26 cellular contexts compared by ENCODE assay signal in genomic region chr7:100565133-100565571, GRCh38. TPM values are rescaled to one million over a fixed set of nuclear protein-coding genes. Genes with fewer than 3 reads are reported as not detected.
DNase-seq lines count a peak whose midpoint lies in the region; ATAC-seq, FAIRE-seq and TF ChIP-seq lines count a peak whose summit lies in the region.
"Had no signal": no experiment of that assay in that cellular context is flagged by ENCODE, and none has a peak within 500 bp of the region (broad histone marks: within the 10 kb centered on the region; RNA-seq: fewer than 3 reads in every experiment).

No MANE protein-coding gene starts in this region.

- CTCF ChIA-PET in HEK293 (lab: Yijun Ruan, JAX) (interaction anchor here (0.7 to 3.4 kb wide), 13 partner anchors 10 to 160 kb away, joined by 3 to 37 read pairs (median 7); partner anchors contain the start of genes FBXO24, GNB2 and LRCH4), HepG2 (lab: Yijun Ruan, JAX; ENCODE audit: low intra/inter-chr PET ratio, low total read pairs) (no interaction called here)

- ATAC-seq in activated T-helper 17 cell treated with anti-CD3 and anti-CD28 coated beads, Interleukin-2, amount 50 U/mL, for 72 hours (replicated peaks) = no peak
- no peak for ATAC-seq in HepG2
- no peak for ATAC-seq in stimulated activated naive B cell treated with anti-CD40 and anti-IgM and Interleukin-4, amounts not matched to agents 10 μg/mL and 1 μg/mL and 100 μg/mL, for 72 hours (replicated peaks)
- ATAC-seq in HG02588 (IDR thresholded peaks at IDR 0.05; ENCODE audit: unreplicated experiment) = no peak

- in situ Hi-C loops in HepG2 (cut with HindIII; ENCODE audit: extremely low pct_ligation_motif_present, low pct_unique_long_range_greater_than_20kb) = loop anchor here (5.0 kb wide), 1 partner anchor 78 kb away; no protein-coding TSS in a partner anchor

- DNase-seq in HepG2 (ENCODE audit: low spot score) = no peak
- no peak for DNase-seq in stimulated activated naive B cell treated with anti-CD40 and anti-IgM and Interleukin-4, amounts not matched to agents 10 μg/mL and 1 μg/mL and 100 μg/mL, for 72 hours
- DNase-seq in activated CD8-positive, alpha-beta memory T cell treated with anti-CD3 and anti-CD28 coated beads for 24 hours = no peak
- no peak for DNase-seq in cerebellar cortex (ENCODE audit: low spot score)
- DNase-seq: CD4-positive, alpha-beta T cell; COR-L47; DND-41; GOT3; Karpas-422; MV-4-11; NCI-H1105 treated with DMSO at 0.1 percent for 48 hours; NCI-H2029 treated with DMSO at 0.1 percent for 48 hours; NCI-H226; NCI-H510A treated with DMSO at 0.1 percent for 48 hours; NCI-H748 treated with DMSO at 0.1 percent for 48 hours; NK-92 treated with Interleukin-12 subunit alpha and Interleukin-12 subunit beta, amount 100 ng/mL, for 24 hours; SIG-M5 had no signal

- peaks cover 15% of the 10 kb centered on the region for H3K4me1 Mint-ChIP-seq in activated T-helper 17 cell treated with anti-CD3 and anti-CD28 coated beads, Interleukin-2, amount 50 U/mL, for 72 hours
- H3K4me1 Mint-ChIP-seq in stimulated activated naive B cell treated with anti-CD40 and anti-IgM and Interleukin-4, amounts not matched to agents 10 μg/mL and 1 μg/mL and 100 μg/mL, for 72 hours = peaks cover 23 to 40% of the 10 kb centered on the region in 2 donors

- no peak overlapping the region for H3K4me3 Mint-ChIP-seq in activated T-helper 17 cell treated with anti-CD3 and anti-CD28 coated beads, Interleukin-2, amount 50 U/mL, for 72 hours
- no peak overlapping the region for H3K4me3 Mint-ChIP-seq in stimulated activated naive B cell treated with anti-CD40 and anti-IgM and Interleukin-4, amounts not matched to agents 10 μg/mL and 1 μg/mL and 100 μg/mL, for 72 hours
- H3K4me3 Mint-ChIP-seq: CD4-positive, alpha-beta T cell; IgD-negative memory B cell had no signal

- no peak for TF ChIP-seq RAD21 in HepG2 (CRISPR knock-in tag; IDR thresholded peaks at IDR 0.05)

- H3K4me3 ChIP-seq in HEK293 (ENCODE audit: low read depth, low read length) = no peak overlapping the region
- no peak overlapping the region for H3K4me3 ChIP-seq in HepG2 (replicated peaks in 1 of 3; ENCODE audit: insufficient read depth in 1 of 3, low read depth in 2 of 3, low read length in 3 of 3)
- H3K4me3 ChIP-seq: BLaER1 had no signal

- TF ChIP-seq EP300 in HepG2 (IDR thresholded peaks at IDR 0.05; ENCODE audit: low read depth in 2 of 2, low read length in 2 of 2) (no peak), HepG2 (CRISPR knock-in tag; IDR thresholded peaks at IDR 0.05; ENCODE audit: borderline replicate concordance) (no peak)

- peaks cover 14% of the 10 kb centered on the region; the same call in 1 of the 2 replicates for H4K20me1 ChIP-seq in HepG2 (ENCODE audit: insufficient read depth, low read length)

- H3K9me3 ChIP-seq in HEK293 (ENCODE audit: control insufficient read depth, insufficient read depth, low read depth, low read length) (no peaks in the 10 kb centered on the region), HepG2 (ENCODE audit: low read length) (no peaks in the 10 kb centered on the region)
- H3K9me3 ChIP-seq: BLaER1 had no signal

- BruUV-seq in HepG2 (replicated peaks; lab: Mats Ljungman, UMichigan) = no TSS peak

- no peaks in the 10 kb centered on the region for H3K9me3 Mint-ChIP-seq in activated T-helper 17 cell treated with anti-CD3 and anti-CD28 coated beads, Interleukin-2, amount 50 U/mL, for 72 hours
- H3K9me3 Mint-ChIP-seq in stimulated activated naive B cell treated with anti-CD40 and anti-IgM and Interleukin-4, amounts not matched to agents 10 μg/mL and 1 μg/mL and 100 μg/mL, for 72 hours = no peaks in the 10 kb centered on the region
- H3K9me3 Mint-ChIP-seq: CD4-positive, alpha-beta T cell; IgD-negative memory B cell had no signal

- H3K36me3 ChIP-seq in HEK293 (ENCODE audit: control insufficient read depth in 2 of 2, insufficient read depth in 1 of 2, low read length in 2 of 2) (peaks cover 0 to 13% of the 10 kb centered on the region in 2 experiments; a peak in 1 of 3 replicates), HepG2 (replicated peaks in 1 of 2; ENCODE audit: control insufficient read depth in 1 of 2, insufficient read depth in 2 of 2, low read length in 2 of 2) (peaks cover 27 to 52% of the 10 kb centered on the region in 2 experiments)

- POLR2A ChIA-PET in HEK293 (lab: Yijun Ruan, JAX) (interaction anchor here (4.4 kb wide), 1 partner anchor 21 kb away, joined by 26 read pairs; the partner anchor contains the start of genes FBXO24 and LRCH4), HepG2 (lab: Yijun Ruan, JAX) (interaction anchor here (1.1 to 2.2 kb wide), 3 partner anchors 20 to 23 kb away, joined by 3 to 7 read pairs (median 5); partner anchors contain the start of genes FBXO24 and LRCH4)

- TF ChIP-seq CTCF in HEK293 (tag by site-specific recombination; IDR thresholded peaks at IDR 0.05) (no peak), HepG2 (CRISPR knock-in tag; IDR thresholded peaks at IDR 0.05) (0 out of 2 replicates have a peak, but pooled peaks have one; percentile 5)

- H3K4me1 ChIP-seq in HEK293 (ENCODE audit: control insufficient read depth, insufficient read depth, low read length) (0 out of 2 replicates have a peak, but pooled peaks cover under 1% of the 10 kb centered on the region), HepG2 (ENCODE audit: insufficient read depth, low read length) (peaks cover 93% of the 10 kb centered on the region)

- intact Hi-C loops in HepG2 (cut with micrococcal nuclease; ENCODE audit: unreplicated experiment) = no loop called here

- H3K27ac ChIP-seq in HEK293 (ENCODE audit: extremely low read depth, low read depth, low read length) = no peak overlapping the region
- peak overlapping the region; percentile 99 for H3K27ac ChIP-seq in HepG2 (ENCODE audit: extremely low read length, insufficient read depth, low read length)
- H3K27ac ChIP-seq: BLaER1, HL-60 had no signal

- H3K36me3 Mint-ChIP-seq in activated T-helper 17 cell treated with anti-CD3 and anti-CD28 coated beads, Interleukin-2, amount 50 U/mL, for 72 hours (ENCODE audit: low read depth) = peaks cover 58% of the 10 kb centered on the region
- peaks cover 34 to 38% of the 10 kb centered on the region in 2 donors for H3K36me3 Mint-ChIP-seq in stimulated activated naive B cell treated with anti-CD40 and anti-IgM and Interleukin-4, amounts not matched to agents 10 μg/mL and 1 μg/mL and 100 μg/mL, for 72 hours
- H3K36me3 Mint-ChIP-seq: IgD-negative memory B cell had no signal

- peaks cover 4% of the 10 kb centered on the region for H3K79me2 ChIP-seq in HepG2 (ENCODE audit: insufficient read depth, low read length)

- H3K27ac Mint-ChIP-seq in activated T-helper 17 cell treated with anti-CD3 and anti-CD28 coated beads, Interleukin-2, amount 50 U/mL, for 72 hours = peak overlapping the region; percentile 75
- peak overlapping the region; percentile 59 for H3K27ac Mint-ChIP-seq in stimulated activated naive B cell treated with anti-CD40 and anti-IgM and Interleukin-4, amounts not matched to agents 10 μg/mL and 1 μg/mL and 100 μg/mL, for 72 hours
- H3K27ac Mint-ChIP-seq: CD4-positive, alpha-beta T cell had no signal

- no peak for FAIRE-seq in HepG2 (lab: Jason Lieb, UNC)
- FAIRE-seq: GM12891 had no signal

- no peak for TF ChIP-seq POLR2A in HepG2 (IDR thresholded peaks at IDR 0.05; ENCODE audit: insufficient read depth in 1 of 2, low read depth in 2 of 2, low read length in 2 of 2)

- 92% methylated on average over 9 of the region's 11 CpGs for WGBS in HepG2 (ENCODE audit: low lambda C conversion rate)

- H3K9ac ChIP-seq in HepG2 (ENCODE audit: insufficient read depth, low read depth, low read length) = no peak overlapping the region
- H3K9ac ChIP-seq: BLaER1 had no signal

- no peak overlapping the region for H3K4me2 ChIP-seq in HepG2 (ENCODE audit: low read depth, low read length)
- H3K4me2 ChIP-seq: BLaER1 had no signal

- H3K27me3 ChIP-seq in HepG2 (ENCODE audit: control insufficient read depth in 1 of 2, insufficient read depth in 2 of 2, low read length in 2 of 2) = no peaks in the 10 kb centered on the region

- H3K27me3 Mint-ChIP-seq in activated T-helper 17 cell treated with anti-CD3 and anti-CD28 coated beads, Interleukin-2, amount 50 U/mL, for 72 hours = no peaks in the 10 kb centered on the region
- no peaks in the 10 kb centered on the region for H3K27me3 Mint-ChIP-seq in stimulated activated naive B cell treated with anti-CD40 and anti-IgM and Interleukin-4, amounts not matched to agents 10 μg/mL and 1 μg/mL and 100 μg/mL, for 72 hours
- H3K27me3 Mint-ChIP-seq: CD4-positive, alpha-beta T cell; IgD-negative memory B cell had no signal

- no peak overlapping the region for H2AFZ ChIP-seq in HepG2 (ENCODE audit: low read length)

RNA-seq across cellular contexts. Expression of gene SAP25, which starts 8.5 kb away (rescaled TPM):
- total RNA-seq in activated T-helper 17 cell treated with anti-CD3 and anti-CD28 coated beads, Interleukin-2, amount 50 U/mL, for 72 hours = 10 to 100 TPM in 1 of 2 donors, 1 to 10 TPM in 1; 7.6 to 12.9 TPM
- 0.15 TPM in 1 of 2 replicates, not detected in the other for total RNA-seq in HepG2 (2016; rRNA removed; fragmentation: Illumina TruSeq; extraction: Trizol)
- not detected in 2 replicates for total RNA-seq in HepG2 (2016; cell fraction: cytosol; rRNA removed; fragmentation: Illumina TruSeq; extraction: Trizol; ENCODE audit: low read depth)
- total RNA-seq in HepG2 (2016; cell fraction: insoluble cytoplasmic fraction; rRNA removed; fragmentation: Illumina TruSeq; extraction: Trizol) = not detected in 2 replicates
- total RNA-seq in HepG2 (2016; cell fraction: membrane; rRNA removed; fragmentation: Illumina TruSeq; extraction: Trizol) = not detected in 2 replicates
- not detected in 2 replicates for total RNA-seq in HepG2 (2016; cell fraction: nucleus; rRNA removed; fragmentation: Illumina TruSeq; extraction: Trizol)
- polyA plus RNA-seq in HepG2 (2011; rRNA removed) = 0.20 TPM in 2 replicates
- 0.13 TPM in 1 of 2 replicates, not detected in the other for polyA plus RNA-seq in HepG2 (2011; cell fraction: cytosol; rRNA removed)
- 2.5 and 2.6 TPM in 2 replicates for polyA plus RNA-seq in HepG2 (2011; cell fraction: nucleus; rRNA removed)
- 0.70 and 1.9 TPM in 2 replicates for polyA plus RNA-seq in HepG2 (2012)
- polyA plus RNA-seq in HepG2 (2016; cell fraction: cytosol; fragmentation: Illumina TruSeq; extraction: Trizol; ENCODE audit: low read depth) = 0.32 and 0.41 TPM in 2 replicates
- polyA plus RNA-seq in HepG2 (2016; cell fraction: insoluble cytoplasmic fraction; fragmentation: Illumina TruSeq; extraction: Trizol; ENCODE audit: low read depth) = not detected in 2 replicates
- polyA plus RNA-seq in HepG2 (2016; cell fraction: membrane; fragmentation: Illumina TruSeq; extraction: Trizol; ENCODE audit: low read depth) = not detected in 2 replicates
- not detected in 2 replicates for polyA plus RNA-seq in HepG2 (2016; cell fraction: nucleus; fragmentation: Illumina TruSeq; extraction: Trizol; ENCODE audit: insufficient read depth, low read depth)
- not detected in 2 replicates for polyA minus RNA-seq in HepG2 (2011; rRNA and poly(A)+ RNA removed; ENCODE audit: low replicate concordance)
- polyA minus RNA-seq in HepG2 (2011; cell fraction: cytosol; rRNA and poly(A)+ RNA removed) = not detected in 2 replicates
- not detected in 2 replicates for polyA minus RNA-seq in HepG2 (2011; cell fraction: nucleus; rRNA and poly(A)+ RNA removed)
- total RNA-seq: M059J had no signal

RNA-seq across cellular contexts. Expression of gene LRCH4, which starts 20.8 kb away (rescaled TPM):
- total RNA-seq in activated T-helper 17 cell treated with anti-CD3 and anti-CD28 coated beads, Interleukin-2, amount 50 U/mL, for 72 hours = 10 to 100 TPM; 81.1 to 96.4 TPM
- total RNA-seq in HepG2 (2016; rRNA removed; fragmentation: Illumina TruSeq; extraction: Trizol) = 2.9 and 7.0 TPM in 2 replicates
- total RNA-seq in HepG2 (2016; cell fraction: cytosol; rRNA removed; fragmentation: Illumina TruSeq; extraction: Trizol; ENCODE audit: low read depth) = 10.0 and 10.9 TPM in 2 replicates
- 3.0 and 6.9 TPM in 2 replicates for total RNA-seq in HepG2 (2016; cell fraction: insoluble cytoplasmic fraction; rRNA removed; fragmentation: Illumina TruSeq; extraction: Trizol)
- 2.9 and 3.8 TPM in 2 replicates for total RNA-seq in HepG2 (2016; cell fraction: membrane; rRNA removed; fragmentation: Illumina TruSeq; extraction: Trizol)
- total RNA-seq in HepG2 (2016; cell fraction: nucleus; rRNA removed; fragmentation: Illumina TruSeq; extraction: Trizol) = 9.9 and 11.5 TPM in 2 replicates
- polyA plus RNA-seq in HepG2 (2011; rRNA removed) = 9.3 and 11.1 TPM in 2 replicates
- 1.9 and 2.9 TPM in 2 replicates for polyA plus RNA-seq in HepG2 (2011; cell fraction: cytosol; rRNA removed)
- polyA plus RNA-seq in HepG2 (2011; cell fraction: nucleus; rRNA removed) = 106 and 117 TPM in 2 replicates
- 10.1 and 13.5 TPM in 2 replicates for polyA plus RNA-seq in HepG2 (2012)
- 1.1 and 1.2 TPM in 2 replicates for polyA plus RNA-seq in HepG2 (2016; cell fraction: cytosol; fragmentation: Illumina TruSeq; extraction: Trizol; ENCODE audit: low read depth)
- 5.9 and 7.3 TPM in 2 replicates for polyA plus RNA-seq in HepG2 (2016; cell fraction: insoluble cytoplasmic fraction; fragmentation: Illumina TruSeq; extraction: Trizol; ENCODE audit: low read depth)
- polyA plus RNA-seq in HepG2 (2016; cell fraction: membrane; fragmentation: Illumina TruSeq; extraction: Trizol; ENCODE audit: low read depth) = 1.5 and 2.1 TPM in 2 replicates
- polyA plus RNA-seq in HepG2 (2016; cell fraction: nucleus; fragmentation: Illumina TruSeq; extraction: Trizol; ENCODE audit: insufficient read depth, low read depth) = 38.5 and 39.0 TPM in 2 replicates
- 11.4 and 13.8 TPM in 2 replicates for polyA minus RNA-seq in HepG2 (2011; rRNA and poly(A)+ RNA removed; ENCODE audit: low replicate concordance)
- 8.0 and 17.6 TPM in 2 replicates for polyA minus RNA-seq in HepG2 (2011; cell fraction: cytosol; rRNA and poly(A)+ RNA removed)
- polyA minus RNA-seq in HepG2 (2011; cell fraction: nucleus; rRNA and poly(A)+ RNA removed) = 25.9 and 27.4 TPM in 2 replicates

RNA-seq across cellular contexts. Expression of gene FBXO24, which starts 21.0 kb away (rescaled TPM):
- 1 to 10 TPM; 1.5 to 5.6 TPM for total RNA-seq in activated T-helper 17 cell treated with anti-CD3 and anti-CD28 coated beads, Interleukin-2, amount 50 U/mL, for 72 hours
- 0.13 and 0.20 TPM in 2 replicates for total RNA-seq in HepG2 (2016; rRNA removed; fragmentation: Illumina TruSeq; extraction: Trizol)
- total RNA-seq in HepG2 (2016; cell fraction: cytosol; rRNA removed; fragmentation: Illumina TruSeq; extraction: Trizol; ENCODE audit: low read depth) = 0.18 and 0.61 TPM in 2 replicates
- total RNA-seq in HepG2 (2016; cell fraction: insoluble cytoplasmic fraction; rRNA removed; fragmentation: Illumina TruSeq; extraction: Trizol) = 0.24 TPM in 1 of 2 replicates, not detected in the other
- total RNA-seq in HepG2 (2016; cell fraction: membrane; rRNA removed; fragmentation: Illumina TruSeq; extraction: Trizol) = 0.12 and 0.21 TPM in 2 replicates
- total RNA-seq in HepG2 (2016; cell fraction: nucleus; rRNA removed; fragmentation: Illumina TruSeq; extraction: Trizol) = 0.56 TPM in 1 of 2 replicates, not detected in the other
- polyA plus RNA-seq in HepG2 (2011; rRNA removed) = 0.31 and 0.55 TPM in 2 replicates
- polyA plus RNA-seq in HepG2 (2011; cell fraction: cytosol; rRNA removed) = 0.31 and 0.32 TPM in 2 replicates
- 2.0 and 2.1 TPM in 2 replicates for polyA plus RNA-seq in HepG2 (2011; cell fraction: nucleus; rRNA removed)
- 0.15 and 0.31 TPM in 2 replicates for polyA plus RNA-seq in HepG2 (2012)
- 0.08 and 0.10 TPM in 2 replicates for polyA plus RNA-seq in HepG2 (2016; cell fraction: cytosol; fragmentation: Illumina TruSeq; extraction: Trizol; ENCODE audit: low read depth)
- polyA plus RNA-seq in HepG2 (2016; cell fraction: insoluble cytoplasmic fraction; fragmentation: Illumina TruSeq; extraction: Trizol; ENCODE audit: low read depth) = 0.21 and 0.26 TPM in 2 replicates
- polyA plus RNA-seq in HepG2 (2016; cell fraction: membrane; fragmentation: Illumina TruSeq; extraction: Trizol; ENCODE audit: low read depth) = 0.14 and 0.22 TPM in 2 replicates
- 0.38 and 0.51 TPM in 2 replicates for polyA plus RNA-seq in HepG2 (2016; cell fraction: nucleus; fragmentation: Illumina TruSeq; extraction: Trizol; ENCODE audit: insufficient read depth, low read depth)
- 0.80 and 0.94 TPM in 2 replicates for polyA minus RNA-seq in HepG2 (2011; rRNA and poly(A)+ RNA removed; ENCODE audit: low replicate concordance)
- not detected in 2 replicates for polyA minus RNA-seq in HepG2 (2011; cell fraction: cytosol; rRNA and poly(A)+ RNA removed)
- 0.26 and 0.50 TPM in 2 replicates for polyA minus RNA-seq in HepG2 (2011; cell fraction: nucleus; rRNA and poly(A)+ RNA removed)
- total RNA-seq: HT1080 had no signal

RNA-seq across cellular contexts. Expression of gene AGFG2, which starts 26.1 kb away (rescaled TPM):
- 10 to 100 TPM; 48.3 to 50.7 TPM for total RNA-seq in activated T-helper 17 cell treated with anti-CD3 and anti-CD28 coated beads, Interleukin-2, amount 50 U/mL, for 72 hours
- total RNA-seq in HepG2 (2016; rRNA removed; fragmentation: Illumina TruSeq; extraction: Trizol) = 117 and 132 TPM in 2 replicates
- 31.9 and 33.3 TPM in 2 replicates for total RNA-seq in HepG2 (2016; cell fraction: cytosol; rRNA removed; fragmentation: Illumina TruSeq; extraction: Trizol; ENCODE audit: low read depth)
- total RNA-seq in HepG2 (2016; cell fraction: insoluble cytoplasmic fraction; rRNA removed; fragmentation: Illumina TruSeq; extraction: Trizol) = 111 and 137 TPM in 2 replicates
- total RNA-seq in HepG2 (2016; cell fraction: membrane; rRNA removed; fragmentation: Illumina TruSeq; extraction: Trizol) = 66.9 and 73.0 TPM in 2 replicates
- 58.2 and 67.9 TPM in 2 replicates for total RNA-seq in HepG2 (2016; cell fraction: nucleus; rRNA removed; fragmentation: Illumina TruSeq; extraction: Trizol)
- 125 and 127 TPM in 2 replicates for polyA plus RNA-seq in HepG2 (2011; rRNA removed)
- polyA plus RNA-seq in HepG2 (2011; cell fraction: cytosol; rRNA removed) = 56.3 and 126 TPM in 2 replicates
- polyA plus RNA-seq in HepG2 (2011; cell fraction: nucleus; rRNA removed) = 211 and 341 TPM in 2 replicates
- 63.5 and 68.9 TPM in 2 replicates for polyA plus RNA-seq in HepG2 (2012)
- 20.7 and 23.5 TPM in 2 replicates for polyA plus RNA-seq in HepG2 (2016; cell fraction: cytosol; fragmentation: Illumina TruSeq; extraction: Trizol; ENCODE audit: low read depth)
- 136 and 157 TPM in 2 replicates for polyA plus RNA-seq in HepG2 (2016; cell fraction: insoluble cytoplasmic fraction; fragmentation: Illumina TruSeq; extraction: Trizol; ENCODE audit: low read depth)
- polyA plus RNA-seq in HepG2 (2016; cell fraction: membrane; fragmentation: Illumina TruSeq; extraction: Trizol; ENCODE audit: low read depth) = 44.8 and 50.5 TPM in 2 replicates
- 131 TPM in 2 replicates for polyA plus RNA-seq in HepG2 (2016; cell fraction: nucleus; fragmentation: Illumina TruSeq; extraction: Trizol; ENCODE audit: insufficient read depth, low read depth)
- polyA minus RNA-seq in HepG2 (2011; rRNA and poly(A)+ RNA removed; ENCODE audit: low replicate concordance) = 24.8 and 334 TPM in 2 replicates
- polyA minus RNA-seq in HepG2 (2011; cell fraction: cytosol; rRNA and poly(A)+ RNA removed) = 131 and 176 TPM in 2 replicates
- 107 and 124 TPM in 2 replicates for polyA minus RNA-seq in HepG2 (2011; cell fraction: nucleus; rRNA and poly(A)+ RNA removed)

RNA-seq across cellular contexts. Expression of gene PCOLCE, which starts 37.0 kb away (rescaled TPM):
- total RNA-seq in activated T-helper 17 cell treated with anti-CD3 and anti-CD28 coated beads, Interleukin-2, amount 50 U/mL, for 72 hours = 10 to 100 TPM; 10.7 to 22.2 TPM
- 3.9 and 16.0 TPM in 2 replicates for total RNA-seq in HepG2 (2016; rRNA removed; fragmentation: Illumina TruSeq; extraction: Trizol)
- total RNA-seq in HepG2 (2016; cell fraction: cytosol; rRNA removed; fragmentation: Illumina TruSeq; extraction: Trizol; ENCODE audit: low read depth) = 2.1 and 2.3 TPM in 2 replicates
- total RNA-seq in HepG2 (2016; cell fraction: insoluble cytoplasmic fraction; rRNA removed; fragmentation: Illumina TruSeq; extraction: Trizol) = 3.3 and 18.3 TPM in 2 replicates
- 1.9 and 2.0 TPM in 2 replicates for total RNA-seq in HepG2 (2016; cell fraction: membrane; rRNA removed; fragmentation: Illumina TruSeq; extraction: Trizol)
- total RNA-seq in HepG2 (2016; cell fraction: nucleus; rRNA removed; fragmentation: Illumina TruSeq; extraction: Trizol) = 20.4 and 23.8 TPM in 2 replicates
- polyA plus RNA-seq in HepG2 (2011; rRNA removed) = 5.3 and 6.9 TPM in 2 replicates
- polyA plus RNA-seq in HepG2 (2011; cell fraction: cytosol; rRNA removed) = 3.1 and 3.4 TPM in 2 replicates
- polyA plus RNA-seq in HepG2 (2011; cell fraction: nucleus; rRNA removed) = 62.1 and 64.1 TPM in 2 replicates
- 15.6 and 28.9 TPM in 2 replicates for polyA plus RNA-seq in HepG2 (2012)
- 3.5 and 3.8 TPM in 2 replicates for polyA plus RNA-seq in HepG2 (2016; cell fraction: cytosol; fragmentation: Illumina TruSeq; extraction: Trizol; ENCODE audit: low read depth)
- 6.3 and 9.1 TPM in 2 replicates for polyA plus RNA-seq in HepG2 (2016; cell fraction: insoluble cytoplasmic fraction; fragmentation: Illumina TruSeq; extraction: Trizol; ENCODE audit: low read depth)
- 3.4 and 3.6 TPM in 2 replicates for polyA plus RNA-seq in HepG2 (2016; cell fraction: membrane; fragmentation: Illumina TruSeq; extraction: Trizol; ENCODE audit: low read depth)
- 81.2 and 84.3 TPM in 2 replicates for polyA plus RNA-seq in HepG2 (2016; cell fraction: nucleus; fragmentation: Illumina TruSeq; extraction: Trizol; ENCODE audit: insufficient read depth, low read depth)
- 1.7 and 2.2 TPM in 2 replicates for polyA minus RNA-seq in HepG2 (2011; rRNA and poly(A)+ RNA removed; ENCODE audit: low replicate concordance)
- polyA minus RNA-seq in HepG2 (2011; cell fraction: cytosol; rRNA and poly(A)+ RNA removed) = 3.4 and 4.9 TPM in 2 replicates
- polyA minus RNA-seq in HepG2 (2011; cell fraction: nucleus; rRNA and poly(A)+ RNA removed) = 7.1 and 9.0 TPM in 2 replicates

Comparison
In these comparisons a context has a peak if more than half of its experiments do, and no peak if none do; other contexts are left out.
1. RNA of gene LRCH4, which starts 20.8 kb away (total RNA-seq): 81.1 to 96.4 TPM in activated T-helper 17 cell treated with anti-CD3 and anti-CD28 coated beads, Interleukin-2, amount 50 U/mL, for 72 hours; 2.9 to 11.5 TPM in HepG2; every median in the first group is over 4 times any median in the second.
2. Of the 63 proteins assayed by ChIP-seq in both HepG2 and HEK293: peak only in HepG2: CTCF; only in HEK293: none; in both: none; in neither: 62.